Comparison of ENCODE assay signal across 8 cellular contexts in genomic region chr17:35731239-35731931, GRCh38. TPM values are rescaled to one million over a fixed set of nuclear protein-coding genes. Genes with fewer than 3 reads are reported as not detected.
DNase-seq lines count a peak whose midpoint lies in the region; ATAC-seq and TF ChIP-seq lines count a peak whose summit lies in the region.

Gene RASL10B, plus strand, starts transcription at chr17:35731639. Its CDS starts 3,546 bp downstream, at chr17:35735185.

- intact Hi-C loops in cardiac septum (cut with DNase I) = loop anchor here (5.0 kb wide), 2 partner anchors 34 to 119 kb away; no protein-coding TSS in a partner anchor
- intact Hi-C loops in ovary (cut with DNase I) = no loop called here

- TF ChIP-seq CTCF in ovary (IDR thresholded peaks at IDR 0.05) = no peak

- no peaks in the 10 kb centered on the region for H3K36me3 Mint-ChIP-seq in activated naive CD8-positive, alpha-beta T cell treated with anti-CD3 and anti-CD28 coated beads, Interleukin-2, amount 50 U/mL, for 24 hours (ENCODE audit: low read depth)

- peak; percentile 63 for ATAC-seq in activated naive CD8-positive, alpha-beta T cell treated with anti-CD3 and anti-CD28 coated beads, Interleukin-2, amount 50 U/mL, for 24 hours

- no peak for TF ChIP-seq POLR2A in ovary (IDR thresholded peaks at IDR 0.05)

- H3K36me3 ChIP-seq in ovary = no peaks in the 10 kb centered on the region
- no peaks in the 10 kb centered on the region for H3K36me3 ChIP-seq in urinary bladder (ENCODE audit: insufficient read depth)

- no peaks in the 10 kb centered on the region for H3K27me3 ChIP-seq in ovary

- peaks cover 10% of the 10 kb centered on the region for H3K4me1 ChIP-seq in ovary (ENCODE audit: insufficient read depth)
- H3K4me1 ChIP-seq in urinary bladder (ENCODE audit: insufficient read depth) = no peaks in the 10 kb centered on the region

- H3K9me3 ChIP-seq in ovary = no peaks in the 10 kb centered on the region

- TF ChIP-seq EP300 in ovary (IDR thresholded peaks at IDR 0.05) = no peak

- peak within 1 kb of the TSS; percentile 84 for H3K4me3 ChIP-seq in ovary
- H3K4me3 ChIP-seq in urinary bladder (ENCODE audit: low read depth, low read length) = peak within 1 kb of the TSS; percentile 82

- WGBS in ovary, 3 donors = 2 to 7% (median 3%) methylated on average over 18 to 46 of the region's 46 CpGs
- 3% methylated on average over 46 of the region's 46 CpGs for WGBS in urinary bladder

- H3K9me3 Mint-ChIP-seq in activated naive CD8-positive, alpha-beta T cell treated with anti-CD3 and anti-CD28 coated beads, Interleukin-2, amount 50 U/mL, for 24 hours = no peaks in the 10 kb centered on the region

- H3K27me3 Mint-ChIP-seq in activated naive CD8-positive, alpha-beta T cell treated with anti-CD3 and anti-CD28 coated beads, Interleukin-2, amount 50 U/mL, for 24 hours = no peaks in the 10 kb centered on the region

- H3K4me1 Mint-ChIP-seq in activated naive CD8-positive, alpha-beta T cell treated with anti-CD3 and anti-CD28 coated beads, Interleukin-2, amount 50 U/mL, for 24 hours = peaks cover 11% of the 10 kb centered on the region

- H3K4me3 Mint-ChIP-seq in activated naive CD8-positive, alpha-beta T cell treated with anti-CD3 and anti-CD28 coated beads, Interleukin-2, amount 50 U/mL, for 24 hours = peak within 1 kb of the TSS; percentile 76

- H3K27ac ChIP-seq in ovary (peak within 1 kb of the TSS; percentile 40 to 42), urinary bladder (ENCODE audit: low read depth) (no peak within 1 kb of the TSS)

- DNase-seq in NCI-H1092 treated with DMSO at 0.1 percent for 48 hours (lab: John Stamatoyannopoulos, UW) (peak; percentile 46), NCI-H1092 (lab: John Stamatoyannopoulos, UW) (no peak), RKO (ENCODE audit: low spot score) (peak; percentile 50), cardiac septum (ENCODE audit: low spot score) (peak; percentile 78), ovary (peak; percentile 61 to 80 (median 67)), amniotic stem cell (lab: John Stamatoyannopoulos, UW) (no peak)
- peak; percentile 61 for DNase-seq in activated naive CD8-positive, alpha-beta T cell treated with anti-CD3 and anti-CD28 coated beads, Interleukin-2, amount 50 U/mL, for 24 hours

- H3K27ac Mint-ChIP-seq in activated naive CD8-positive, alpha-beta T cell treated with anti-CD3 and anti-CD28 coated beads, Interleukin-2, amount 50 U/mL, for 24 hours = peak within 1 kb of the TSS; percentile 67

RNA-seq across cellular contexts. Expression of gene RASL10B, which starts in this region (rescaled TPM):
- total RNA-seq in cardiac septum (22.0 TPM), ovary (10 to 100 TPM in 1 of 7 donors, 1 to 10 TPM in 6; 5.1 to 14.8 (median 6.7) TPM), urinary bladder (0.69 TPM)
- polyA plus RNA-seq in ovary (1 to 10 TPM; 2.3 to 4.8 TPM), urinary bladder (3.0 TPM)

Comparison
In these comparisons a context has a peak if more than half of its experiments do, and no peak if none do; other contexts are left out.
1. DNase-seq: peak in NCI-H1092 treated with DMSO at 0.1 percent for 48 hours (single experiment), RKO (single experiment), activated naive CD8-positive, alpha-beta T cell treated with anti-CD3 and anti-CD28 coated beads, Interleukin-2, amount 50 U/mL, for 24 hours (single experiment), cardiac septum (single experiment) and ovary (5 of 5); none in NCI-H1092 (single experiment) and amniotic stem cell (single experiment).